In genomic region chr3:176953106-176954080, GRCh38 we compare ENCODE assay signal across 11 cellular contexts.
DNase-seq lines count a peak whose midpoint lies in the region; ATAC-seq and TF ChIP-seq lines count a peak whose summit lies in the region.
"Had no signal": no experiment of that assay in that cellular context is flagged by ENCODE, and none has a peak within 500 bp of the region (broad histone marks: within the 10 kb centered on the region; RNA-seq: fewer than 3 reads in every experiment).

No MANE protein-coding gene starts in this region.

- no peaks in the 10 kb centered on the region for H3K9me3 Mint-ChIP-seq in activated naive CD4-positive, alpha-beta T cell treated with anti-CD3 and anti-CD28 coated beads, Interleukin-2, amount 10 ng/mL, durations not matched to agents 7 days and 5 days
- H3K9me3 Mint-ChIP-seq: naive thymus-derived CD8-positive, alpha-beta T cell had no signal

- H3K36me3 ChIP-seq in BJ (ENCODE audit: control insufficient read depth, insufficient read depth, low read length) = no peaks in the 10 kb centered on the region
- no peaks in the 10 kb centered on the region for H3K36me3 ChIP-seq in parathyroid adenoma (ENCODE audit: control insufficient read depth, insufficient read depth, low read length)
- no peaks in the 10 kb centered on the region for H3K36me3 ChIP-seq in BE2C

- H3K4me2 ChIP-seq in parathyroid adenoma (ENCODE audit: low read length) = no peak overlapping the region

- H3K4me1 ChIP-seq in parathyroid adenoma = peaks cover 7% of the 10 kb centered on the region
- no peaks in the 10 kb centered on the region for H3K4me1 ChIP-seq in BE2C
- H3K4me1 ChIP-seq: Caco-2 had no signal

- H3K4me1 Mint-ChIP-seq in activated naive CD4-positive, alpha-beta T cell treated with anti-CD3 and anti-CD28 coated beads, Interleukin-2, amount 10 ng/mL, durations not matched to agents 7 days and 5 days = no peaks in the 10 kb centered on the region
- H3K4me1 Mint-ChIP-seq: naive thymus-derived CD8-positive, alpha-beta T cell had no signal

- H3K27me3 ChIP-seq in BJ (ENCODE audit: control insufficient read depth, insufficient read depth, low read length) (no peaks in the 10 kb centered on the region), parathyroid adenoma (ENCODE audit: control insufficient read depth, insufficient read depth, low read length) (no peaks in the 10 kb centered on the region), BE2C (no peaks in the 10 kb centered on the region)

- no peak overlapping the region for H3K9ac ChIP-seq in parathyroid adenoma

- CTCF ChIA-PET in BJ (lab: Yijun Ruan, JAX) = interaction anchor here (0.6 to 1.5 kb wide), 2 partner anchors 9 to 1379 kb away, joined by 3 to 4 read pairs; no protein-coding TSS in a partner anchor
- CTCF ChIA-PET in activated naive CD4-positive, alpha-beta T cell treated with anti-CD3 and anti-CD28 coated beads, Interleukin-2, amount 10 ng/mL, durations not matched to agents 7 days and 5 days (lab: Charles Lee) = interaction anchor here (1.5 kb wide), 1 partner anchor 15 kb away, joined by 4 read pairs; no protein-coding TSS in a partner anchor

- peak overlapping the region; percentile 42 for H3K27ac ChIP-seq in parathyroid adenoma

- no peak overlapping the region for H3K4me3 ChIP-seq in BJ (ENCODE audit: low read depth, low read length)
- H3K4me3 ChIP-seq in fibroblast of the aortic adventitia (ENCODE audit: low read depth, low read length) = no peak overlapping the region
- H3K4me3 ChIP-seq in parathyroid adenoma (ENCODE audit: low read depth, low read length) = no peak overlapping the region
- no peak overlapping the region for H3K4me3 ChIP-seq in BE2C (ENCODE audit: low read depth, low read length)

- H3K36me3 Mint-ChIP-seq in activated naive CD4-positive, alpha-beta T cell treated with anti-CD3 and anti-CD28 coated beads, Interleukin-2, amount 10 ng/mL, durations not matched to agents 7 days and 5 days = no peaks in the 10 kb centered on the region
- H3K36me3 Mint-ChIP-seq: naive thymus-derived CD8-positive, alpha-beta T cell had no signal

- H3K27ac Mint-ChIP-seq in activated naive CD4-positive, alpha-beta T cell treated with anti-CD3 and anti-CD28 coated beads, Interleukin-2, amount 10 ng/mL, durations not matched to agents 7 days and 5 days = no peak overlapping the region

- H3K9me3 ChIP-seq in parathyroid adenoma (ENCODE audit: control insufficient read depth, low read length) (no peaks in the 10 kb centered on the region), BE2C (no peaks in the 10 kb centered on the region; the same call in 1 of the 2 replicates)
- H3K9me3 ChIP-seq: Caco-2 had no signal

- no peak for TF ChIP-seq CTCF in BJ (IDR thresholded peaks at IDR 0.05; ENCODE audit: insufficient read depth, low read depth, low read length)
- no peak for TF ChIP-seq CTCF in fibroblast of the aortic adventitia (IDR thresholded peaks at IDR 0.05; ENCODE audit: insufficient read depth, low read length)
- no peak for TF ChIP-seq CTCF in parathyroid adenoma (IDR thresholded peaks at IDR 0.05)
- no peak for TF ChIP-seq CTCF in BE2C (IDR thresholded peaks at IDR 0.05; ENCODE audit: low read depth, low read length)

- no peaks in the 10 kb centered on the region for H3K27me3 Mint-ChIP-seq in activated naive CD4-positive, alpha-beta T cell treated with anti-CD3 and anti-CD28 coated beads, Interleukin-2, amount 10 ng/mL, durations not matched to agents 7 days and 5 days

- DNase-seq in BJ (ENCODE audit: low read depth) (peak; percentile 37), NCI-H2196 (lab: John Stamatoyannopoulos, UW; ENCODE audit: unreplicated experiment) (peak; percentile 90), fibroblast of the aortic adventitia (ENCODE audit: low read depth) (peak; percentile 75), BE2C (no peak), NCI-H345 treated with DMSO at 0.1 percent for 48 hours (lab: John Stamatoyannopoulos, UW; ENCODE audit: unreplicated experiment) (no peak)
- no peak for DNase-seq in activated naive CD4-positive, alpha-beta T cell treated with anti-CD3 and anti-CD28 coated beads, Interleukin-2, amount 10 ng/mL, durations not matched to agents 7 days and 5 days
- DNase-seq: Caco-2; naive thymus-derived CD8-positive, alpha-beta T cell; NCI-H1436 treated with DMSO at 0.1 percent for 48 hours had no signal

- ATAC-seq in HG03432 (IDR thresholded peaks at IDR 0.05; ENCODE audit: unreplicated experiment) = no peak
- ATAC-seq: naive thymus-derived CD8-positive, alpha-beta T cell had no signal

- POLR2A ChIA-PET in BJ (lab: Charles Lee) = no interaction called here

- peak overlapping the region; percentile 56 for H2AFZ ChIP-seq in parathyroid adenoma

- H3K4me3 Mint-ChIP-seq in activated naive CD4-positive, alpha-beta T cell treated with anti-CD3 and anti-CD28 coated beads, Interleukin-2, amount 10 ng/mL, durations not matched to agents 7 days and 5 days = no peak overlapping the region
- H3K4me3 Mint-ChIP-seq: naive thymus-derived CD8-positive, alpha-beta T cell had no signal

- no peaks in the 10 kb centered on the region for H3K79me2 ChIP-seq in parathyroid adenoma

Comparison
In these comparisons a context has a peak if more than half of its experiments do, and no peak if none do; other contexts are left out.
1. DNase-seq: peak in BJ (single experiment), NCI-H2196 (single experiment) and fibroblast of the aortic adventitia (single experiment); none in BE2C (single experiment), activated naive CD4-positive, alpha-beta T cell treated with anti-CD3 and anti-CD28 coated beads, Interleukin-2, amount 10 ng/mL, durations not matched to agents 7 days and 5 days (single experiment) and NCI-H345 treated with DMSO at 0.1 percent for 48 hours (single experiment).